25 cellular contexts compared by ENCODE assay signal in genomic region chr22:25953919-25954318, GRCh38.
"Had no signal": no experiment of that assay in that cellular context is flagged by ENCODE, and none has a peak within 500 bp of the region (broad histone marks: within the 10 kb centered on the region; RNA-seq: fewer than 3 reads in every experiment).

No MANE protein-coding gene starts in this region.

- H3K9me3 ChIP-seq: adrenal gland, ascending aorta, heart right ventricle, mucosa of descending colon, prostate gland, tibial nerve had no signal

- H3K36me3 Mint-ChIP-seq: activated naive CD8-positive, alpha-beta T cell; naive B cell had no signal

- H3K4me1 Mint-ChIP-seq: activated B cell treated with CpG ODN at 0.5 μM for 24 hours; activated CD4-positive, alpha-beta T cell treated with anti-CD3 and anti-CD28 coated beads for 36 hours; naive B cell had no signal

- H3K27ac Mint-ChIP-seq: activated B cell treated with CpG ODN at 0.5 μM for 24 hours; activated CD4-positive, alpha-beta T cell treated with anti-CD3 and anti-CD28 coated beads for 36 hours; activated naive CD8-positive, alpha-beta T cell; activated T-helper 2 cell treated with anti-CD3 and anti-CD28 coated beads, Interferon-gamma antibody, Interleukin-2, Interleukin-4, amounts not matched to agents 10 μg/mL and 5 μg/mL and 100 μg/mL, durations not matched to agents 14 hours and 24 hours and 36 hours; dendritic cell treated with granulocyte-macrophage colony-stimulating factor and Interleukin-4, amounts not matched to agents 40 ng/mL and 50 ng/mL, for 4 days; naive B cell; stimulated activated naive CD8-positive, alpha-beta T cell treated with anti-CD3 and anti-CD28 coated beads, Interleukin-15, Interleukin-2, amounts not matched to agents 100 ng/mL and 50 ng/mL, for 24 hours had no signal

- H3K9me3 Mint-ChIP-seq: activated B cell treated with CpG ODN at 0.5 μM for 24 hours; activated T-cell treated with anti-CD3 and anti-CD28 coated beads, Interleukin-2, amount 50 U/mL, for 4 hours; activated T-helper 2 cell treated with anti-CD3 and anti-CD28 coated beads, Interferon-gamma antibody, Interleukin-2, Interleukin-4, amounts not matched to agents 10 μg/mL and 5 μg/mL and 100 μg/mL, durations not matched to agents 14 hours and 24 hours and 36 hours; dendritic cell treated with granulocyte-macrophage colony-stimulating factor and Interleukin-4, amounts not matched to agents 40 ng/mL and 50 ng/mL, for 4 days; naive B cell; stimulated activated naive CD8-positive, alpha-beta T cell treated with anti-CD3 and anti-CD28 coated beads, Interleukin-15, Interleukin-2, amounts not matched to agents 100 ng/mL and 50 ng/mL, for 24 hours had no signal

- H3K27ac ChIP-seq: adrenal gland, ascending aorta, brain microvascular endothelial cell, prostate gland, tibial nerve had no signal

- H3K36me3 ChIP-seq: adrenal gland, brain microvascular endothelial cell, prostate gland, tibial nerve had no signal

- H3K27me3 Mint-ChIP-seq: activated CD4-positive, alpha-beta T cell treated with anti-CD3 and anti-CD28 coated beads for 36 hours; dendritic cell treated with granulocyte-macrophage colony-stimulating factor and Interleukin-4, amounts not matched to agents 40 ng/mL and 50 ng/mL, for 4 days had no signal

- H3K4me3 ChIP-seq: adrenal gland, ascending aorta, heart right ventricle, mucosa of descending colon, prostate gland, tibial nerve had no signal

- H3K4me3 Mint-ChIP-seq: activated B cell treated with CpG ODN at 0.5 μM for 24 hours; activated CD4-positive, alpha-beta T cell treated with anti-CD3 and anti-CD28 coated beads for 36 hours; activated naive CD8-positive, alpha-beta T cell; activated T-cell treated with anti-CD3 and anti-CD28 coated beads, Interleukin-2, amount 50 U/mL, for 4 hours; dendritic cell treated with granulocyte-macrophage colony-stimulating factor and Interleukin-4, amounts not matched to agents 40 ng/mL and 50 ng/mL, for 4 days; naive B cell; stimulated activated naive CD8-positive, alpha-beta T cell treated with anti-CD3 and anti-CD28 coated beads, Interleukin-15, Interleukin-2, amounts not matched to agents 100 ng/mL and 50 ng/mL, for 24 hours had no signal

- H3K27me3 ChIP-seq: adrenal gland, ascending aorta, brain microvascular endothelial cell, heart right ventricle, tibial nerve had no signal

- H3K4me1 ChIP-seq: adrenal gland, ascending aorta, heart right ventricle, prostate gland, tibial nerve had no signal

- DNase-seq: activated B cell treated with CpG ODN at 0.5 μM for 24 hours; activated CD4-positive, alpha-beta T cell treated with anti-CD3 and anti-CD28 coated beads for 36 hours; activated CD4-positive, alpha-beta T cell treated with anti-CD3 and anti-CD28 coated beads, Interleukin-2, amount 50 U/mL, for 4 hours; activated CD8-positive, alpha-beta memory T cell treated with anti-CD3 and anti-CD28 coated beads for 24 hours; activated CD8-positive, alpha-beta memory T cell treated with anti-CD3 and anti-CD28 coated beads, Interleukin-2, amount 50 U/mL, for 48 hours; activated naive CD4-positive, alpha-beta T cell; activated T-cell treated with anti-CD3 and anti-CD28 coated beads, Interleukin-2, amount 50 U/mL, for 4 hours; adrenal gland; brain microvascular endothelial cell; effector CD4-positive, alpha-beta T cell; heart right ventricle; left cardiac atrium; mesendoderm; mucosa of descending colon; naive B cell; occipital lobe; right cardiac atrium; stimulated activated CD4-positive, alpha-beta T cell treated with anti-CD3 and anti-CD28 coated beads, Interleukin-1b, Interleukin-23, amount 100 ng/mL, for 48 hours had no signal
